ENCODE assay signal across 14 cellular contexts in the genomic region with DNA sequence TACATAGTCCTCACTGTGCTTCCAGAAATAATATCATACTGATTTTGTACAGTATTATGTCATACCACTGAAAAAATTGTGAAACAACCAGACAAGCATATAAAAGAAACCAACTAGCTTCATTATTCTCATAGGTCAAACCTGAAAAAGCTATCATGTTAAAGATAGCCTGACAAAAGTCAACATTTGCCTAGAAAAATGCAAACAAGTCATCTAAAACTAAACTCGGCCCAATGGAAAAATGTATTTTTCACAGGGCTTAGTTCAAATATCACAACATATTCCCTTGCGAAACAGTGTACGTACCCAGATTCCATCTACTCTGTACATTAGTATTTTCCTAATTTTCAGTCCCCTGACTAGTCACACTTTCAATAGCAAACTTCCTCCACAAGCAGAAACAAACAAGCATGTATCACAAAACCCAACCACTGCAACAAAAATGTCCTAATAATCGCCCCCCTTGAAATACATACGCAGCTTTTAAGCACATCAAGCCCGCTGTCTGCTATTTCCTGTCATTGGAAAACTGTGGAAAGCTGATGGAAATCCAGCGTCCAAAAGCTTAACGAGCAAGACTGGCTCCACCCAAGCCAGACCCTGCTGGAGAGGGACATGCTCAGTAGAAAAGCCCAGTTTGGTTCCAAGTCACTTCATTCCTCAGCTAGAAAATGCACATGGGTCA.
DNase-seq lines count a peak whose midpoint lies in the region; ATAC-seq and TF ChIP-seq lines count a peak whose summit lies in the region.
"Had no signal": no experiment of that assay in that cellular context is flagged by ENCODE, and none has a peak within 500 bp of the region (broad histone marks: within the 10 kb centered on the region; RNA-seq: fewer than 3 reads in every experiment).

No MANE protein-coding gene starts in this region.

- H3K4me1 ChIP-seq in duodenal mucosa (ENCODE audit: control insufficient read depth in 1 of 2, insufficient read depth in 2 of 2, low read length in 2 of 2) (peaks cover 0 to 14% of the 10 kb centered on the region in 2 donors), suprapubic skin (peaks cover 25% of the 10 kb centered on the region), prostate gland (replicated peaks) (no peaks in the 10 kb centered on the region)

- no peak overlapping the region for H3K27ac Mint-ChIP-seq in activated T-helper 17 cell treated with anti-CD3 and anti-CD28 coated beads, Interleukin-2, amount 50 U/mL, for 72 hours
- H3K27ac Mint-ChIP-seq in activated T-helper 1 cell treated with anti-CD3 and anti-CD28 coated beads, Interleukin-12 subunit alpha, Interleukin-12 subunit beta, Interleukin-2, Interleukin-4 antibody, amounts not matched to agents 30 ng/mL and 10 ng/mL and 1 ng/mL, durations not matched to agents 14 hours and 24 hours and 36 hours, result no peak overlapping the region
- H3K27ac Mint-ChIP-seq: T-helper 1 cell treated with Interleukin-12 subunit alpha and Interleukin-12 subunit beta and Interleukin-4 antibody, amounts not matched to agents 30 μg/mL and 1 μg/mL, for 36 hours had no signal

- DNase-seq in HEK293T (ENCODE audit: extremely low spot score) (peak; percentile 17), lower leg skin (ENCODE audit: low spot score in 2 of 2) (peak in 1 of 2 donors; percentile 21), suprapubic skin (ENCODE audit: low spot score in 2 of 2) (no peak), prostate gland (ENCODE audit: low spot score) (no peak)
- DNase-seq in activated T-helper 1 cell treated with anti-CD3 and anti-CD28 coated beads, Interleukin-12 subunit alpha, Interleukin-12 subunit beta, Interleukin-2, Interleukin-4 antibody, amounts not matched to agents 30 ng/mL and 10 ng/mL and 1 ng/mL, durations not matched to agents 14 hours and 24 hours and 36 hours (ENCODE audit: low spot score), result no peak
- DNase-seq: GF-D8, Karpas-422, NCI-H524 had no signal

- H3K4me3 Mint-ChIP-seq in activated T-helper 17 cell treated with anti-CD3 and anti-CD28 coated beads, Interleukin-2, amount 50 U/mL, for 72 hours, result no peak overlapping the region
- H3K4me3 Mint-ChIP-seq in activated T-helper 1 cell treated with anti-CD3 and anti-CD28 coated beads, Interleukin-12 subunit alpha, Interleukin-12 subunit beta, Interleukin-2, Interleukin-4 antibody, amounts not matched to agents 30 ng/mL and 10 ng/mL and 1 ng/mL, durations not matched to agents 14 hours and 24 hours and 36 hours, result no peak overlapping the region
- H3K4me3 Mint-ChIP-seq: T-helper 1 cell treated with Interleukin-12 subunit alpha and Interleukin-12 subunit beta and Interleukin-4 antibody, amounts not matched to agents 30 μg/mL and 1 μg/mL, for 36 hours had no signal

- H3K27me3 ChIP-seq in duodenal mucosa (ENCODE audit: control insufficient read depth in 1 of 2, insufficient read depth in 2 of 2, low read length in 2 of 2) (no peaks in the 10 kb centered on the region), suprapubic skin (no peaks in the 10 kb centered on the region), prostate gland (replicated peaks; ENCODE audit: insufficient read depth) (no peaks in the 10 kb centered on the region)
- H3K27me3 ChIP-seq: neutrophil had no signal

- no peak overlapping the region for H3K9ac ChIP-seq in duodenal mucosa (ENCODE audit: low read depth in 1 of 2, low read length in 2 of 2)

- H3K9me3 ChIP-seq in duodenal mucosa (ENCODE audit: control insufficient read depth in 1 of 2, low read length in 2 of 2) (no peaks in the 10 kb centered on the region), suprapubic skin (no peaks in the 10 kb centered on the region), prostate gland (no peaks in the 10 kb centered on the region)
- H3K9me3 ChIP-seq: neutrophil had no signal

- H3K4me3 ChIP-seq in duodenal mucosa (ENCODE audit: low read depth in 1 of 2, low read length in 2 of 2) (peak overlapping the region; percentile 1 to 46), lower leg skin (ENCODE audit: low read depth, poor library complexity, severe bottlenecking) (peak overlapping the region; percentile 5), suprapubic skin (peak overlapping the region; percentile 39), prostate gland (no peak overlapping the region)

- TF ChIP-seq POLR2A in lower leg skin (IDR thresholded peaks at IDR 0.05) (no peak), suprapubic skin (IDR thresholded peaks at IDR 0.05) (no peak), prostate gland (IDR thresholded peaks at IDR 0.05) (no peak)

- 45 to 53% methylated on average over 8 of the region's 8 CpGs for WGBS in lower leg skin, 2 donors
- 56% methylated on average over 8 of the region's 8 CpGs for WGBS in suprapubic skin
- 66% methylated on average over 8 of the region's 8 CpGs for WGBS in prostate gland

- CTCF ChIA-PET in HEK293T (lab: Yijun Ruan, JAX), result no interaction called here

- H3K27ac ChIP-seq in duodenal mucosa (ENCODE audit: low read depth, low read length), result no peak overlapping the region
- peak overlapping the region; percentile 28 for H3K27ac ChIP-seq in suprapubic skin
- no peak overlapping the region for H3K27ac ChIP-seq in prostate gland
- H3K27ac ChIP-seq: epithelial cell of prostate, neutrophil had no signal

- H3K36me3 ChIP-seq in duodenal mucosa (ENCODE audit: control insufficient read depth in 1 of 2, insufficient read depth in 2 of 2, low read length in 2 of 2), result no peaks in the 10 kb centered on the region
- H3K36me3 ChIP-seq in suprapubic skin, result no peaks in the 10 kb centered on the region
- no peaks in the 10 kb centered on the region for H3K36me3 ChIP-seq in prostate gland
- H3K36me3 ChIP-seq: neutrophil had no signal

- no peaks in the 10 kb centered on the region for H3K27me3 Mint-ChIP-seq in activated T-helper 17 cell treated with anti-CD3 and anti-CD28 coated beads, Interleukin-2, amount 50 U/mL, for 72 hours
- no peaks in the 10 kb centered on the region for H3K27me3 Mint-ChIP-seq in activated T-helper 1 cell treated with anti-CD3 and anti-CD28 coated beads, Interleukin-12 subunit alpha, Interleukin-12 subunit beta, Interleukin-2, Interleukin-4 antibody, amounts not matched to agents 30 ng/mL and 10 ng/mL and 1 ng/mL, durations not matched to agents 14 hours and 24 hours and 36 hours (ENCODE audit: insufficient read depth)

- TF ChIP-seq EP300 in suprapubic skin (IDR thresholded peaks at IDR 0.05), result no peak

- H3K4me1 Mint-ChIP-seq in activated T-helper 17 cell treated with anti-CD3 and anti-CD28 coated beads, Interleukin-2, amount 50 U/mL, for 72 hours, result no peaks in the 10 kb centered on the region
- no peaks in the 10 kb centered on the region for H3K4me1 Mint-ChIP-seq in activated T-helper 1 cell treated with anti-CD3 and anti-CD28 coated beads, Interleukin-12 subunit alpha, Interleukin-12 subunit beta, Interleukin-2, Interleukin-4 antibody, amounts not matched to agents 30 ng/mL and 10 ng/mL and 1 ng/mL, durations not matched to agents 14 hours and 24 hours and 36 hours (ENCODE audit: low read depth)

- TF ChIP-seq CTCF in lower leg skin (IDR thresholded peaks at IDR 0.05), result no peak
- TF ChIP-seq CTCF in suprapubic skin (IDR thresholded peaks at IDR 0.05), result no peak
- TF ChIP-seq CTCF in prostate gland (IDR thresholded peaks at IDR 0.05), result no peak

- no peak for ATAC-seq in activated T-helper 17 cell treated with anti-CD3 and anti-CD28 coated beads, Interleukin-2, amount 50 U/mL, for 72 hours (replicated peaks)
- no peak for ATAC-seq in HG02642 (IDR thresholded peaks at IDR 0.05; ENCODE audit: poor library complexity, unreplicated experiment)

- no peaks in the 10 kb centered on the region for H3K9me3 Mint-ChIP-seq in activated T-helper 17 cell treated with anti-CD3 and anti-CD28 coated beads, Interleukin-2, amount 50 U/mL, for 72 hours
- H3K9me3 Mint-ChIP-seq in activated T-helper 1 cell treated with anti-CD3 and anti-CD28 coated beads, Interleukin-12 subunit alpha, Interleukin-12 subunit beta, Interleukin-2, Interleukin-4 antibody, amounts not matched to agents 30 ng/mL and 10 ng/mL and 1 ng/mL, durations not matched to agents 14 hours and 24 hours and 36 hours, result no peaks in the 10 kb centered on the region

- POLR2A ChIA-PET in HEK293T (lab: Yijun Ruan, JAX), result no interaction called here

- no peaks in the 10 kb centered on the region for H3K36me3 Mint-ChIP-seq in activated T-helper 17 cell treated with anti-CD3 and anti-CD28 coated beads, Interleukin-2, amount 50 U/mL, for 72 hours (ENCODE audit: low read depth)
- no peaks in the 10 kb centered on the region for H3K36me3 Mint-ChIP-seq in activated T-helper 1 cell treated with anti-CD3 and anti-CD28 coated beads, Interleukin-12 subunit alpha, Interleukin-12 subunit beta, Interleukin-2, Interleukin-4 antibody, amounts not matched to agents 30 ng/mL and 10 ng/mL and 1 ng/mL, durations not matched to agents 14 hours and 24 hours and 36 hours (ENCODE audit: low read depth)

- intact Hi-C loops in lower leg skin (cut with DNase I; ENCODE audit: low total_unique reads) (no loop called here), prostate gland (cut with DNase I) (no loop called here)
- intact Hi-C loops in activated T-helper 1 cell treated with anti-CD3 and anti-CD28 coated beads, Interleukin-12 subunit alpha, Interleukin-12 subunit beta, Interleukin-2, Interleukin-4 antibody, amounts not matched to agents 30 ng/mL and 10 ng/mL and 1 ng/mL, durations not matched to agents 14 hours and 24 hours and 36 hours (cut with micrococcal nuclease), result no loop called here

TF ChIP-seq in HEK293T, 16 proteins besides CTCF, POLR2A, EP300 and RAD21:
- no peak for TF ChIP-seq ELF4 (IDR thresholded peaks at IDR 0.05)
- no peak for TF ChIP-seq TARDBP (IDR thresholded peaks at IDR 0.05)
- TF ChIP-seq L3MBTL2 (conservative IDR thresholded peaks at IDR 0.05), result no peak
- no peak for TF ChIP-seq SUZ12 (IDR thresholded peaks at IDR 0.05)
- no peak for TF ChIP-seq CTBP1 (IDR thresholded peaks at IDR 0.05; ENCODE audit: borderline replicate concordance)
- TF ChIP-seq NFRKB (IDR thresholded peaks at IDR 0.05), result no peak
- TF ChIP-seq FOXM1 (IDR thresholded peaks at IDR 0.05; ENCODE audit: borderline replicate concordance), result no peak
- TF ChIP-seq ZNF384 (IDR thresholded peaks at IDR 0.05), result no peak
- no peak for TF ChIP-seq ARNT (IDR thresholded peaks at IDR 0.05)
- TF ChIP-seq LEF1 (IDR thresholded peaks at IDR 0.05; ENCODE audit: borderline replicate concordance), result no peak
- no peak for TF ChIP-seq SP1 (IDR thresholded peaks at IDR 0.05)
- no peak for TF ChIP-seq HDGF (IDR thresholded peaks at IDR 0.05; ENCODE audit: borderline replicate concordance)
- no peak for TF ChIP-seq BHLHE40 (IDR thresholded peaks at IDR 0.05; ENCODE audit: borderline replicate concordance)
- no peak for TF ChIP-seq FOXA1 (IDR thresholded peaks at IDR 0.05)

Comparison
In these comparisons a context has a peak if more than half of its experiments do, and no peak if none do; other contexts are left out.
1. H3K4me3 ChIP-seq: peak in duodenal mucosa (2 of 2), lower leg skin (single experiment) and suprapubic skin (single experiment); none in prostate gland (0 of 2).